In the genomic region with DNA sequence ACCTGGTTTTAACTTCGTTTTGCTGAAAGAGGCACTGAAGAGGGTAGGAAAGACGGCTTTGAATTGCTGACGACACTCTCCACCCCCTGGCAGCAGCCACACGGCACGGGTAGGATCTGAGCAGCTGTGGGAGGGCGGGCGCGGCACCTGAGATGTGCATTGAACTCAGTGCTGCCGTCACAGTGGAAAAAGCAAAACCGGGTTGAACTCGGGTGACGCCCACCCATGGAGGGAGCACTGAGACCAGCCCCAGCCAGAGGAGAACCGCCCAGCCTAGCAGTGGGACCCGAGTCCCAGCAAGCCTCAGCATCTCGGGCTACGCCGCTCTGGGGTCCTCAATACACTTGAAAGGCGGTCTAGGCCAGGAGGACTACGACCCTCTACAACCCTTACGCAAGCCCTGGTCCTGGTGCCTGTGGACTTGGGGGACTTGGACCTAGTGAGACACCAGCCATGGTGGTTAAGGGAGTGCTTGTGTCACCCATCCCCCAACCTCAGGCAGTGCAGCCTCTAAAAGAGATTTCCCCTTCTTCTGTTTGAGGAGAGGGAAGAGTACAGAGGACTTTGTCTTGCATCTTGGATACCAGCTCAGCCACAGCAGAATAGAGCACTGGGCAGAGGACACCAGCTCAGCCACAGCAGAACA, we compare ENCODE assay signal across 21 cellular contexts.
"Had no signal": no experiment of that assay in that cellular context is flagged by ENCODE, and none has a peak within 500 bp of the region (broad histone marks: within the 10 kb centered on the region; RNA-seq: fewer than 3 reads in every experiment).

No MANE protein-coding gene starts in this region.

- H3K27me3 ChIP-seq: ascending aorta, pancreas, sigmoid colon, upper lobe of right lung had no signal

- H3K27me3 Mint-ChIP-seq: activated naive CD4-positive, alpha-beta T cell treated with anti-CD3 and anti-CD28 coated beads, Interleukin-2, amount 10 ng/mL, durations not matched to agents 7 days and 5 days; activated naive CD8-positive, alpha-beta T cell treated with anti-CD3 and anti-CD28 coated beads, Interleukin-2, amount 50 U/mL, for 24 hours; naive thymus-derived CD8-positive, alpha-beta T cell had no signal

- ATAC-seq: activated CD4-positive, CD25-positive, alpha-beta regulatory T cell treated with anti-CD3 and anti-CD28 coated beads, Interleukin-2, amount 50 U/mL, for 24 hours; activated naive CD8-positive, alpha-beta T cell treated with anti-CD3 and anti-CD28 coated beads, Interleukin-2, amount 50 U/mL, for 24 hours; left ventricle myocardium superior; naive thymus-derived CD8-positive, alpha-beta T cell; stimulated activated effector memory CD8-positive, alpha-beta T cell treated with anti-CD3 and anti-CD28 coated beads, Interleukin-12 subunit alpha, Interleukin-12 subunit beta, amount 100 ng/mL, for 72 hours; upper lobe of right lung had no signal

- H3K27ac Mint-ChIP-seq: activated naive CD4-positive, alpha-beta T cell treated with anti-CD3 and anti-CD28 coated beads, Interleukin-2, amount 10 ng/mL, durations not matched to agents 7 days and 5 days; activated naive CD8-positive, alpha-beta T cell treated with anti-CD3 and anti-CD28 coated beads, Interleukin-2, amount 50 U/mL, for 24 hours; stimulated activated effector memory CD8-positive, alpha-beta T cell treated with anti-CD3 and anti-CD28 coated beads, Interleukin-12 subunit alpha, Interleukin-12 subunit beta, amount 100 ng/mL, for 72 hours; T-helper 1 cell treated with Interleukin-12 subunit alpha and Interleukin-12 subunit beta and Interleukin-4 antibody, amounts not matched to agents 30 μg/mL and 1 μg/mL, for 36 hours had no signal

- H3K4me3 Mint-ChIP-seq: activated naive CD4-positive, alpha-beta T cell treated with anti-CD3 and anti-CD28 coated beads, Interleukin-2, amount 10 ng/mL, durations not matched to agents 7 days and 5 days; activated naive CD8-positive, alpha-beta T cell treated with anti-CD3 and anti-CD28 coated beads, Interleukin-2, amount 50 U/mL, for 24 hours; naive thymus-derived CD8-positive, alpha-beta T cell; stimulated activated effector memory CD8-positive, alpha-beta T cell treated with anti-CD3 and anti-CD28 coated beads, Interleukin-12 subunit alpha, Interleukin-12 subunit beta, amount 100 ng/mL, for 72 hours; T-helper 1 cell treated with Interleukin-12 subunit alpha and Interleukin-12 subunit beta and Interleukin-4 antibody, amounts not matched to agents 30 μg/mL and 1 μg/mL, for 36 hours had no signal

- H3K4me3 ChIP-seq: ascending aorta, pancreas, sigmoid colon, thoracic aorta, upper lobe of right lung had no signal

- H3K27ac ChIP-seq: ascending aorta, pancreas, sigmoid colon, thoracic aorta, upper lobe of right lung had no signal

- H3K9me3 Mint-ChIP-seq: activated naive CD4-positive, alpha-beta T cell treated with anti-CD3 and anti-CD28 coated beads, Interleukin-2, amount 10 ng/mL, durations not matched to agents 7 days and 5 days; activated naive CD8-positive, alpha-beta T cell treated with anti-CD3 and anti-CD28 coated beads, Interleukin-2, amount 50 U/mL, for 24 hours; naive thymus-derived CD8-positive, alpha-beta T cell; stimulated activated effector memory CD8-positive, alpha-beta T cell treated with anti-CD3 and anti-CD28 coated beads, Interleukin-12 subunit alpha, Interleukin-12 subunit beta, amount 100 ng/mL, for 72 hours; T-helper 1 cell treated with Interleukin-12 subunit alpha and Interleukin-12 subunit beta and Interleukin-4 antibody, amounts not matched to agents 30 μg/mL and 1 μg/mL, for 36 hours had no signal

- DNase-seq: activated CD4-positive, alpha-beta T cell treated with anti-CD3 and anti-CD28 coated beads, Interleukin-2, amount 50 U/mL, for 1 hour; activated CD8-positive, alpha-beta memory T cell treated with anti-CD3 and anti-CD28 coated beads for 24 hours; activated CD8-positive, alpha-beta memory T cell treated with anti-CD3 and anti-CD28 coated beads, Interleukin-2, amount 50 U/mL, for 48 hours; activated effector memory CD4-positive, alpha-beta T cell treated with Interleukin-2 at 50 U/mL for 16 hours; activated naive CD4-positive, alpha-beta T cell treated with anti-CD3 and anti-CD28 coated beads, Interleukin-2, amount 10 ng/mL, durations not matched to agents 7 days and 5 days; activated naive CD8-positive, alpha-beta T cell treated with anti-CD3 and anti-CD28 coated beads, Interleukin-2, amount 50 U/mL, for 24 hours; cerebellar nuclear complex; cortex of kidney; hippocampal formation; kidney; left ventricle myocardium superior; naive thymus-derived CD8-positive, alpha-beta T cell; sigmoid colon; stimulated activated CD4-positive, alpha-beta T cell treated with anti-CD3 and anti-CD28 coated beads, Interleukin-4, amount 100 ng/mL, for 24 hours; upper lobe of right lung had no signal

- H3K36me3 ChIP-seq: ascending aorta, pancreas, sigmoid colon, thoracic aorta, upper lobe of right lung had no signal

- H3K36me3 Mint-ChIP-seq: activated naive CD4-positive, alpha-beta T cell treated with anti-CD3 and anti-CD28 coated beads, Interleukin-2, amount 10 ng/mL, durations not matched to agents 7 days and 5 days had no signal

- H3K4me1 ChIP-seq: ascending aorta, pancreas, sigmoid colon, upper lobe of right lung had no signal

- H3K9me3 ChIP-seq: ascending aorta, pancreas, sigmoid colon, thoracic aorta, upper lobe of right lung had no signal
